1 cellular context compared by ENCODE assay signal in the genomic region with DNA sequence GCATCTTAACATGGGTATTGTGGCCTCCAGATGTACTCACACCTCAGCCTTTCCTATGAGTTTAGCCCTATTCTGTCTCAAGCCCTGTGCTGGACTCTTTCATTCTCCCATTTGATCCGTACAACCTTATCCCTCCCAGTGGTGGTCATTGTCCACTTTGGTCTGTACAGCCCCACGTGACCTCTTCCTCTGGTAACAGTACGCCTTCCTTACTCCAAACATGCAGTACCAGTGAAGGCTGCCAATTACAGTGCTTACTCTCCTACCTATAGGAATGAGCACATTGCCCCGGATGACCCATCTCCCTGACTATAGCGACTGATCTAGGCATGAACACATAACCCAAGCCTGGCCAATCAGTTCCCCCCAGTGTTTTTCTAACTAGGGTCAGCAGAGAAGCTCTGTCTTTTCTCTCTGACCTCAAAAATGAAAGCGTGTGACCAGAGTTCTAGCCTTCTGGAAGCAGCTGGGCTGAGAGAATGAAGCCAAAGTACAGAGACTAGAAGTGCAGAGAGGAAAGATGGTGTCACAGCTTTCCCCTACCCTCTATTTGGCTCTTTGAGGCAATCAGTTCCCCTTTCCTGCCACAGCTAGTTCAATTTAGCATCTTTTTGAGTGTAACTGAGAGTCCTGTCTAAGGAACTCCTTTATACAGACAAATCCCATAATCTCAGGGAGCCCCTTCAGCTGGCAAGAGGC.
TF ChIP-seq lines count a peak whose summit lies in the region.

No MANE protein-coding gene starts in this region.

TF ChIP-seq in H1, 55 proteins besides CTCF, POLR2A, EP300 and RAD21:
- TF ChIP-seq GTF2F1 (IDR thresholded peaks at IDR 0.05; ENCODE audit: borderline replicate concordance, low read depth, low read length) (no peak), SP2 (IDR thresholded peaks at IDR 0.05; ENCODE audit: low read length) (no peak)
